Comparison of ENCODE assay signal across 24 cellular contexts in the genomic region with DNA sequence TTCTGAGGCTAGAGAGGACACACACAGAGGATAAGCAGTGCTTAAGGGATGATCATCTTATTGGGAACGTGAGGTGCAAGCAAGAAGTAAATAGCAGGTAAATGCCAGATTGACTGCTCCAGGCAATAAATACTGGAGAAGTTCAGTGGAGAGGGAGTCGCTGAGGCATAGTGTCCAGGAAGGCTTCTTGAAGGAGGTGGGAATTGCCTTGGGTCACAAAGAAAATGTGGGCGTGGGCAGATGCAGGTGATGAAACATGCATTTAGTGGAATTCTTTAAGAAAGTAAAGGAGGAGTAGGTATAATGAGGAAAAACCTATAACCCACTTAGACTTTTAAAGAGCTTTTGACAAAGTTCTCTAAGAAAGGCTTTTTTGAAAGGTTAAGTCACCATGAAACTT. TPM values are rescaled to one million over a fixed set of nuclear protein-coding genes. Genes with fewer than 3 reads are reported as not detected.
DNase-seq lines count a peak whose midpoint lies in the region; ATAC-seq and TF ChIP-seq lines count a peak whose summit lies in the region.
"Had no signal": no experiment of that assay in that cellular context is flagged by ENCODE, and none has a peak within 500 bp of the region (broad histone marks: within the 10 kb centered on the region; RNA-seq: fewer than 3 reads in every experiment).

No MANE protein-coding gene starts in this region.

- H4K12ac ChIP-seq in trophoblast cell (ENCODE audit: low read depth, low read length) = no peak overlapping the region

- no peak overlapping the region for H3K4me2 ChIP-seq in trophoblast cell (ENCODE audit: low read length)
- no peak overlapping the region for H3K4me2 ChIP-seq in hepatocyte
- H3K4me2 ChIP-seq: BLaER1 had no signal

- H3K79me2 ChIP-seq in trophoblast cell (ENCODE audit: control insufficient read depth, insufficient read depth, low read length, poor library complexity) (no peaks in the 10 kb centered on the region), hepatocyte (no peaks in the 10 kb centered on the region)

- TF ChIP-seq CTCF in WERI-Rb-1 (IDR thresholded peaks at IDR 0.05; ENCODE audit: low read depth, low read length) (no peak), epithelial cell of esophagus (IDR thresholded peaks at IDR 0.05; ENCODE audit: insufficient read depth, low read depth, low read length, missing control alignments) (no peak), hepatocyte (IDR thresholded peaks at IDR 0.05; ENCODE audit: poor library complexity) (no peak)

- no peak overlapping the region for H3K23ac ChIP-seq in trophoblast cell (ENCODE audit: low read length)

- no peak overlapping the region for H2BK120ac ChIP-seq in trophoblast cell (ENCODE audit: insufficient read depth, low read length, poor library complexity)

- H4K91ac ChIP-seq in trophoblast cell (ENCODE audit: low read depth, low read length) = no peak overlapping the region

- H3K4me3 ChIP-seq in WERI-Rb-1 (ENCODE audit: low read depth, low read length) = no peak overlapping the region
- H3K4me3 ChIP-seq in epithelial cell of esophagus (ENCODE audit: low read length) = no peak overlapping the region
- H3K4me3 ChIP-seq in trophoblast cell (ENCODE audit: low read depth, low read length) = no peak overlapping the region
- H3K4me3 ChIP-seq in hepatocyte = no peak overlapping the region
- H3K4me3 ChIP-seq: BLaER1 had no signal

- no peak overlapping the region for H4K8ac ChIP-seq in trophoblast cell (ENCODE audit: low read depth, low read length)

- WGBS in trophoblast cell (ENCODE audit: extremely low coverage, insufficient coverage, insufficient read length) = no CpG with 5 or more reads among the region's 3 CpGs
- WGBS in hepatocyte (ENCODE audit: low lambda C conversion rate, missing lambda C conversion rate) = 59% methylated on average over 3 of the region's 3 CpGs

- H4K20me1 ChIP-seq in hepatocyte (ENCODE audit: insufficient read depth, poor library complexity, severe bottlenecking) = no peaks in the 10 kb centered on the region
- H4K20me1 ChIP-seq: BLaER1 had no signal

- no peak overlapping the region for H2BK5ac ChIP-seq in trophoblast cell (ENCODE audit: low read depth, low read length, poor library complexity)

- H3K79me1 ChIP-seq in trophoblast cell (ENCODE audit: low read length) = peaks cover 10% of the 10 kb centered on the region

- no peaks in the 10 kb centered on the region for H3K9me2 ChIP-seq in hepatocyte (replicated peaks; ENCODE audit: insufficient read depth)

- DNase-seq in WERI-Rb-1 (peak; percentile 24), epithelial cell of esophagus (ENCODE audit: low read depth) (peak; percentile 26), trophoblast cell (peak; percentile 76 to 86), hepatocyte (ENCODE audit: low spot score) (no peak)
- DNase-seq: 8988T; ACHN; BE2C; C1 segment of cervical spinal cord; CD4-positive, alpha-beta memory T cell; CD4-positive, CD25-positive, alpha-beta regulatory T cell; CD8-positive, alpha-beta memory T cell; COR-L47; DMS 273 treated with DMSO at 0.1 percent for 48 hours; DMS153; DMS53; DMS79; DND-41; EL; GDM1 had no signal

- H3K9me3 ChIP-seq in WERI-Rb-1 (ENCODE audit: severe bottlenecking) (no peaks in the 10 kb centered on the region), trophoblast cell (ENCODE audit: insufficient read depth, low read depth, low read length) (no peaks in the 10 kb centered on the region), hepatocyte (ENCODE audit: low read depth) (no peaks in the 10 kb centered on the region)
- H3K9me3 ChIP-seq: BE2C, BLaER1 had no signal

- H2AK5ac ChIP-seq in trophoblast cell (ENCODE audit: low read length) = no peak overlapping the region

- no peaks in the 10 kb centered on the region for H3K36me3 ChIP-seq in WERI-Rb-1
- no peaks in the 10 kb centered on the region for H3K36me3 ChIP-seq in trophoblast cell (ENCODE audit: control insufficient read depth in 1 of 2, insufficient read depth in 2 of 2, low read length in 2 of 2)
- no peaks in the 10 kb centered on the region for H3K36me3 ChIP-seq in hepatocyte (replicated peaks; ENCODE audit: insufficient read depth, low read depth)
- H3K36me3 ChIP-seq: BE2C, BLaER1 had no signal

- no peak overlapping the region for H3K14ac ChIP-seq in trophoblast cell (ENCODE audit: low read length)

- H3K27ac ChIP-seq in WERI-Rb-1 (no peak overlapping the region), trophoblast cell (ENCODE audit: low read depth, low read length) (no peak overlapping the region), hepatocyte (no peak overlapping the region)
- H3K27ac ChIP-seq: BLaER1 had no signal

- ATAC-seq in GM21528 (IDR thresholded peaks at IDR 0.05; ENCODE audit: low FRiP score, unreplicated experiment) = no peak

- H2BK12ac ChIP-seq in trophoblast cell (ENCODE audit: low read length) = no peak overlapping the region

- H3K18ac ChIP-seq in trophoblast cell (ENCODE audit: low read length) = no peak overlapping the region

- H3K4me1 ChIP-seq in trophoblast cell (ENCODE audit: control insufficient read depth in 1 of 2, insufficient read depth in 2 of 2, low read length in 2 of 2) (peaks cover 5 to 7% of the 10 kb centered on the region in 2 experiments), hepatocyte (ENCODE audit: insufficient read depth) (no peaks in the 10 kb centered on the region)

- H2AFZ ChIP-seq in trophoblast cell (ENCODE audit: insufficient read depth, low read length, poor library complexity) = no peak overlapping the region
- no peak overlapping the region for H2AFZ ChIP-seq in hepatocyte

- no peak overlapping the region for H3K9ac ChIP-seq in trophoblast cell (ENCODE audit: low read length)
- H3K9ac ChIP-seq: BLaER1 had no signal

- no peak overlapping the region for H3K4ac ChIP-seq in trophoblast cell (ENCODE audit: low read depth, low read length)

- H3K27me3 ChIP-seq in WERI-Rb-1 (ENCODE audit: insufficient read depth, low read depth, severe bottlenecking) (no peaks in the 10 kb centered on the region), trophoblast cell (ENCODE audit: insufficient read depth, low read length) (no peaks in the 10 kb centered on the region), hepatocyte (peaks cover 10% of the 10 kb centered on the region)
- H3K27me3 ChIP-seq: BE2C had no signal

RNA-seq across cellular contexts. Expression of gene SEMA5B, which starts 7.4 kb away (rescaled TPM):
- polyA plus RNA-seq in trophoblast cell (2013) = 8.9 and 9.2 TPM in 2 replicates
- 0.88 and 1.4 TPM in 2 replicates for total RNA-seq in hepatocyte
- 1.8 and 4.2 TPM in 2 replicates for polyA plus RNA-seq in hepatocyte
- total RNA-seq: CD4-positive, alpha-beta memory T cell; CD4-positive, CD25-positive, alpha-beta regulatory T cell; CD8-positive, alpha-beta memory T cell; Daoy had no signal
- polyA plus RNA-seq: AG04450; CD14-positive monocyte; CD4-positive, alpha-beta memory T cell; CD8-positive, alpha-beta memory T cell had no signal

RNA-seq across cellular contexts. Expression of gene PDIA5, which starts 31.8 kb away (rescaled TPM):
- 77.0 and 78.2 TPM in 2 replicates for polyA plus RNA-seq in trophoblast cell (2013)
- total RNA-seq in hepatocyte = 71.8 and 82.0 TPM in 2 replicates
- 88.4 and 97.3 TPM in 2 replicates for polyA plus RNA-seq in hepatocyte
